ENCODE assay signal across 11 cellular contexts in genomic region chr17:59378621-59379194, GRCh38. TPM values are rescaled to one million over a fixed set of nuclear protein-coding genes. Genes with fewer than 3 reads are reported as not detected.
DNase-seq lines count a peak whose midpoint lies in the region; ATAC-seq and TF ChIP-seq lines count a peak whose summit lies in the region.
"Had no signal": no experiment of that assay in that cellular context is flagged by ENCODE, and none has a peak within 500 bp of the region (broad histone marks: within the 10 kb centered on the region; RNA-seq: fewer than 3 reads in every experiment).

No MANE protein-coding gene starts in this region.

- peak overlapping the region; percentile 81 for H3K27ac ChIP-seq in VCaP

- DNase-seq in AG08396 (ENCODE audit: low spot score) (peak; percentile 81), foreskin fibroblast (peak; percentile 73 to 87), osteocyte (ENCODE audit: extremely low spot score, unreplicated experiment) (no peak), T-helper 9 cell (no peak), AML-193 (lab: John Stamatoyannopoulos, UW) (no peak)
- DNase-seq: CD8-positive, alpha-beta memory T cell; NCI-H1048; SIG-M5 had no signal

- H3K27me3 Mint-ChIP-seq in osteocyte (ENCODE audit: unreplicated experiment) = no peaks in the 10 kb centered on the region
- H3K27me3 Mint-ChIP-seq: CD8-positive, alpha-beta memory T cell had no signal

- ATAC-seq in GM18858 (IDR thresholded peaks at IDR 0.05; ENCODE audit: unreplicated experiment) (no peak), GM21717 (IDR thresholded peaks at IDR 0.05; ENCODE audit: unreplicated experiment) (no peak)

- H3K4me3 Mint-ChIP-seq in osteocyte (ENCODE audit: unreplicated experiment) = no peak overlapping the region
- H3K4me3 Mint-ChIP-seq: CD8-positive, alpha-beta memory T cell had no signal

- TF ChIP-seq CTCF in VCaP (conservative IDR thresholded peaks at IDR 0.05) (no peak), foreskin fibroblast (IDR thresholded peaks at IDR 0.05; ENCODE audit: low read depth, low read length) (no peak), osteocyte (IDR thresholded peaks at IDR 0.05) (no peak)

- H3K9me3 Mint-ChIP-seq in osteocyte (ENCODE audit: unreplicated experiment) = peaks cover 10% of the 10 kb centered on the region
- H3K9me3 Mint-ChIP-seq: CD8-positive, alpha-beta memory T cell had no signal

- H3K27ac Mint-ChIP-seq in osteocyte (ENCODE audit: unreplicated experiment) = peak overlapping the region; percentile 89

- peaks cover 10% of the 10 kb centered on the region for H3K36me3 Mint-ChIP-seq in osteocyte (ENCODE audit: unreplicated experiment)

- no peak overlapping the region for H3K4me3 ChIP-seq in foreskin fibroblast (ENCODE audit: low read depth in 1 of 2, low read length in 2 of 2)

- H3K4me1 Mint-ChIP-seq in osteocyte (ENCODE audit: unreplicated experiment) = peaks cover 75% of the 10 kb centered on the region

RNA-seq across cellular contexts. Expression of gene YPEL2, which starts 47.3 kb away (rescaled TPM):
- total RNA-seq in osteocyte = 18.1 and 18.9 TPM in 2 replicates

Comparison
In these comparisons a context has a peak if more than half of its experiments do, and no peak if none do; other contexts are left out.
1. DNase-seq: peak in AG08396 (single experiment) and foreskin fibroblast (2 of 2); none in osteocyte (single experiment), T-helper 9 cell (single experiment) and AML-193 (0 of 2).